ENCODE assay signal across 10 cellular contexts in the genomic region with DNA sequence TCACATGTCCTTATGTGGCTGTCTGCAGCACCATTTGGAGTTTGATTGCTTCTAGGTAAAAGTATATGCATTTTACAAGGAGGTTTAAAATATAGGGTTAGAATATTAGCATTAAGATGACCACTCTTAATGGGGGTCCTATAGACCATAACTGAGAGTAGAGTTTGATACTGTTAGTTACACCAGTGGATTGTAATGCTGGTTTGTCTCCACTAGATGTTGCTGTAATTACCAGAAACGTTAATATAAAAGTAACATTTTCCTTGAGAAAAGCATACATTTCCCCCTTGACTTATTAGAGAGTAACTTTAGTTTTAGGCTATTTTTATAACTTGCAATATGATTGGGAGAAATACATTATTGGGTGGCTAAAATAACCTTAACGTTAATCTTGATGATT.
A peak's percentile ranks its signal among the peaks of the same experiment; 100 is the strongest.
DNase-seq lines count a peak whose midpoint lies in the region; ATAC-seq, FAIRE-seq and TF ChIP-seq lines count a peak whose summit lies in the region.
"Had no signal": no experiment of that assay in that cellular context is flagged by ENCODE, and none has a peak within 500 bp of the region (broad histone marks: within the 10 kb centered on the region; RNA-seq: fewer than 3 reads in every experiment).

No MANE protein-coding gene starts in this region.

- peak; percentile 34; the same call in 1 of the 2 replicates for TF ChIP-seq RAD21 in GM12878 (IDR thresholded peaks at IDR 0.05; ENCODE audit: insufficient read depth, low read depth, low read length)

- peak; percentile 2 for DNase-seq in NCI-H2107 treated with DMSO at 0.1 percent for 48 hours (lab: John Stamatoyannopoulos, UW; ENCODE audit: unreplicated experiment)
- no peak for DNase-seq in NCI-H2107 (lab: John Stamatoyannopoulos, UW)
- peak; percentile 17 to 22 for DNase-seq in Kasumi-1 (lab: John Stamatoyannopoulos, UW)
- no peak for DNase-seq in GM12878 (ENCODE audit: low read depth, low spot score)
- DNase-seq in neural progenitor cell (ENCODE audit: low spot score) = no peak
- no peak for DNase-seq in CD8-positive, alpha-beta memory T cell
- DNase-seq in mucosa of gallbladder (ENCODE audit: low spot score) = no peak
- no peak for DNase-seq in NCI-H1105 (lab: John Stamatoyannopoulos, UW)
- DNase-seq: anterior cingulate cortex, occipital lobe had no signal

- RAD21 ChIA-PET in GM12878 (lab: Charles Lee; ENCODE audit: unreplicated experiment) = no interaction called here

- 5% methylated on average over 2 of the region's 2 CpGs for WGBS in GM12878 (ENCODE audit: insufficient coverage, insufficient replicate concordance, low lambda C conversion rate, missing lambda C conversion rate)

- TF ChIP-seq CTCF in GM12878 (IDR thresholded peaks at IDR 0.05 in 2 of 3, conservative IDR thresholded peaks at IDR 0.05 in 1 of 3; ENCODE audit: control insufficient read depth in 2 of 3, extremely low read depth in 1 of 3, insufficient read depth in 1 of 3, low read depth in 3 of 3, low read length in 3 of 3) = peak in 2 of 3 experiments; percentile 36 to 44; a peak in 4 of 6 replicates
- TF ChIP-seq CTCF in neural progenitor cell (IDR thresholded peaks at IDR 0.05) = peak; percentile 45

- H3K4me1 ChIP-seq in GM12878 (ENCODE audit: control insufficient read depth, insufficient read depth, low read length) (no peaks in the 10 kb centered on the region), neural progenitor cell (no peaks in the 10 kb centered on the region)
- H3K4me1 ChIP-seq in CD8-positive, alpha-beta memory T cell (ENCODE audit: insufficient read depth, low read length) = no peaks in the 10 kb centered on the region

- no peaks in the 10 kb centered on the region for H3K36me3 ChIP-seq in GM12878 (ENCODE audit: control insufficient read depth in 2 of 2, insufficient read depth in 2 of 2, low read length in 1 of 2)
- H3K36me3 ChIP-seq in neural progenitor cell = no peaks in the 10 kb centered on the region
- H3K36me3 ChIP-seq in CD8-positive, alpha-beta memory T cell (ENCODE audit: insufficient read depth, low read length) = no peaks in the 10 kb centered on the region

- H3K9me3 Mint-ChIP-seq in neural progenitor cell = peaks cover 19% of the 10 kb centered on the region
- peaks cover 0 to 27% (median 7%) of the 10 kb centered on the region in 5 donors for H3K9me3 Mint-ChIP-seq in CD8-positive, alpha-beta memory T cell

- H3K79me2 ChIP-seq in GM12878 (ENCODE audit: control insufficient read depth, insufficient read depth, low read length) = no peaks in the 10 kb centered on the region
- no peaks in the 10 kb centered on the region for H3K79me2 ChIP-seq in neural progenitor cell (ENCODE audit: low read depth)

- H3K4me3 ChIP-seq in GM12878 = no peak overlapping the region
- H3K4me3 ChIP-seq in neural progenitor cell = no peak overlapping the region
- no peak overlapping the region for H3K4me3 ChIP-seq in CD8-positive, alpha-beta memory T cell (ENCODE audit: low read length)

- TF ChIP-seq EP300 in GM12878 (IDR thresholded peaks at IDR 0.05; ENCODE audit: borderline replicate concordance in 1 of 2, control insufficient read depth in 1 of 2, low read depth in 2 of 2, low read length in 2 of 2) = no peak

- CTCF ChIA-PET in GM12878 (lab: Yijun Ruan, JAX) = no interaction called here
- CTCF ChIA-PET in CD8-positive, alpha-beta memory T cell (lab: Charles Lee) = no interaction called here

- intact Hi-C loops in GM12878 (cut with micrococcal nuclease; ENCODE audit: unreplicated experiment) = loop anchor here (5.0 to 10.0 kb wide), 3 partner anchors 223 to 1013 kb away; partner anchors contain the start of gene ZXDB

- H3K27me3 ChIP-seq in GM12878 (replicated peaks in 1 of 2; ENCODE audit: control insufficient read depth in 2 of 2, insufficient read depth in 2 of 2, low read length in 1 of 2) (no peaks in the 10 kb centered on the region), neural progenitor cell (no peaks in the 10 kb centered on the region)
- H3K27me3 ChIP-seq in CD8-positive, alpha-beta memory T cell (ENCODE audit: insufficient read depth, low read length, poor library complexity, severe bottlenecking) = no peaks in the 10 kb centered on the region

- no TSS peak for BruUV-seq in GM12878 (replicated peaks; lab: Mats Ljungman, UMichigan)

- POLR2A ChIA-PET in GM12878 (lab: Charles Lee) = no interaction called here
- POLR2A ChIA-PET in CD8-positive, alpha-beta memory T cell (lab: Charles Lee) = no interaction called here

- H4K20me1 ChIP-seq in GM12878 (ENCODE audit: control insufficient read depth, insufficient read depth) (no peaks in the 10 kb centered on the region; the same call in 1 of the 2 replicates), neural progenitor cell (ENCODE audit: low read depth) (no peaks in the 10 kb centered on the region)

- no peak overlapping the region for H3K4me2 ChIP-seq in GM12878 (ENCODE audit: control insufficient read depth, insufficient read depth)
- H3K4me2 ChIP-seq in neural progenitor cell = no peak overlapping the region

- H3K36me3 Mint-ChIP-seq in neural progenitor cell = no peaks in the 10 kb centered on the region
- no peaks in the 10 kb centered on the region for H3K36me3 Mint-ChIP-seq in CD8-positive, alpha-beta memory T cell

- H3K27ac Mint-ChIP-seq in neural progenitor cell = no peak overlapping the region
- H3K27ac Mint-ChIP-seq in CD8-positive, alpha-beta memory T cell = no peak overlapping the region

- peaks cover 3% of the 10 kb centered on the region for H3K27me3 Mint-ChIP-seq in neural progenitor cell (ENCODE audit: insufficient read depth, low read depth)
- H3K27me3 Mint-ChIP-seq in CD8-positive, alpha-beta memory T cell = peaks cover 3 to 8% of the 10 kb centered on the region in 2 donors

- no peak for TF ChIP-seq POLR2A in GM12878 (IDR thresholded peaks at IDR 0.05; ENCODE audit: low read depth, low read length)

- H3K27ac ChIP-seq in GM12878 (ENCODE audit: control insufficient read depth, insufficient read depth) (no peak overlapping the region), neural progenitor cell (no peak overlapping the region)
- H3K27ac ChIP-seq in CD8-positive, alpha-beta memory T cell (ENCODE audit: low read depth, low read length) = no peak overlapping the region

- H2AFZ ChIP-seq in GM12878 (ENCODE audit: control insufficient read depth, low read depth, low read length) (no peak overlapping the region), neural progenitor cell (replicated peaks) (no peak overlapping the region)

- SMC1A ChIA-PET in GM12878 (lab: Charles Lee; ENCODE audit: uncharacterized antibody, unreplicated experiment) = no interaction called here

- H3K9me3 ChIP-seq in GM12878 (replicated peaks; ENCODE audit: control insufficient read depth, insufficient read depth, low read length) = no peaks in the 10 kb centered on the region
- H3K9me3 ChIP-seq in neural progenitor cell (ENCODE audit: low read depth) = no peaks in the 10 kb centered on the region
- H3K9me3 ChIP-seq in CD8-positive, alpha-beta memory T cell (ENCODE audit: low read length) = no peaks in the 10 kb centered on the region

- H3K4me3 Mint-ChIP-seq in neural progenitor cell = no peak overlapping the region
- H3K4me3 Mint-ChIP-seq in CD8-positive, alpha-beta memory T cell = no peak overlapping the region

- no peak for ATAC-seq in GM12878

- peak; percentile 27 for FAIRE-seq in GM12878 (lab: Jason Lieb, UNC)

- no peaks in the 10 kb centered on the region for H3K4me1 Mint-ChIP-seq in neural progenitor cell
- peaks cover 3 to 5% (median 4%) of the 10 kb centered on the region in 3 donors for H3K4me1 Mint-ChIP-seq in CD8-positive, alpha-beta memory T cell

- H3F3A ChIP-seq in neural progenitor cell (ENCODE audit: low read depth) = no peaks in the 10 kb centered on the region

- H3K9ac ChIP-seq in GM12878 (ENCODE audit: control insufficient read depth, insufficient read depth, low read length) (no peak overlapping the region), neural progenitor cell (no peak overlapping the region)

- in situ Hi-C loops in GM12878 (cut with MboI) = loop anchor here (10.0 kb wide), 1 partner anchor 207 kb away; no protein-coding TSS in a partner anchor

TF ChIP-seq in GM12878, 131 proteins besides CTCF, POLR2A, EP300 and RAD21:
- TF ChIP-seq NFIC (IDR thresholded peaks at IDR 0.05; ENCODE audit: low read depth, low read length) (no peak), PAX5 (IDR thresholded peaks at IDR 0.05; ENCODE audit: borderline replicate concordance, low read depth, low read length) (no peak), USF1 (IDR thresholded peaks at IDR 0.05; ENCODE audit: borderline replicate concordance, extremely low read length, insufficient read depth, low read depth, low read length) (no peak)
- TF ChIP-seq, protein P1, sequence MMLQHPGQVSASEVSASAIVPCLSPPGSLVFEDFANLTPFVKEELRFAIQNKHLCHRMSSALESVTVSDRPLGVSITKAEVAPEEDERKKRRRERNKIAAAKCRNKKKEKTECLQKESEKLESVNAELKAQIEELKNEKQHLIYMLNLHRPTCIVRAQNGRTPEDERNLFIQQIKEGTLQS (IDR thresholded peaks at IDR 0.05; ENCODE audit: borderline replicate concordance, extremely low read depth, low read depth, low read length) = no peak
- TF ChIP-seq, protein P2, sequence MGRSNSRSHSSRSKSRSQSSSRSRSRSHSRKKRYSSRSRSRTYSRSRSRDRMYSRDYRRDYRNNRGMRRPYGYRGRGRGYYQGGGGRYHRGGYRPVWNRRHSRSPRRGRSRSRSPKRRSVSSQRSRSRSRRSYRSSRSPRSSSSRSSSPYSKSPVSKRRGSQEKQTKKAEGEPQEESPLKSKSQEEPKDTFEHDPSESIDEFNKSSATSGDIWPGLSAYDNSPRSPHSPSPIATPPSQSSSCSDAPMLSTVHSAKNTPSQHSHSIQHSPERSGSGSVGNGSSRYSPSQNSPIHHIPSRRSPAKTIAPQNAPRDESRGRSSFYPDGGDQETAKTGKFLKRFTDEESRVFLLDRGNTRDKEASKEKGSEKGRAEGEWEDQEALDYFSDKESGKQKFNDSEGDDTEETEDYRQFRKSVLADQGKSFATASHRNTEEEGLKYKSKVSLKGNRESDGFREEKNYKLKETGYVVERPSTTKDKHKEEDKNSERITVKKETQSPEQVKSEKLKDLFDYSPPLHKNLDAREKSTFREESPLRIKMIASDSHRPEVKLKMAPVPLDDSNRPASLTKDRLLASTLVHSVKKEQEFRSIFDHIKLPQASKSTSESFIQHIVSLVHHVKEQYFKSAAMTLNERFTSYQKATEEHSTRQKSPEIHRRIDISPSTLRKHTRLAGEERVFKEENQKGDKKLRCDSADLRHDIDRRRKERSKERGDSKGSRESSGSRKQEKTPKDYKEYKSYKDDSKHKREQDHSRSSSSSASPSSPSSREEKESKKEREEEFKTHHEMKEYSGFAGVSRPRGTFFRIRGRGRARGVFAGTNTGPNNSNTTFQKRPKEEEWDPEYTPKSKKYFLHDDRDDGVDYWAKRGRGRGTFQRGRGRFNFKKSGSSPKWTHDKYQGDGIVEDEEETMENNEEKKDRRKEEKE (IDR thresholded peaks at IDR 0.05) = no peak
TF ChIP-seq in GM12878: peak in this region for 0.

Comparison
In these comparisons a context has a peak if more than half of its experiments do, and no peak if none do; other contexts are left out.
1. DNase-seq: peak in NCI-H2107 treated with DMSO at 0.1 percent for 48 hours (single experiment) and Kasumi-1 (2 of 2); none in NCI-H2107 (single experiment), GM12878 (single experiment), neural progenitor cell (single experiment), CD8-positive, alpha-beta memory T cell (0 of 5), mucosa of gallbladder (single experiment) and NCI-H1105 (single experiment).